In the genomic region with DNA sequence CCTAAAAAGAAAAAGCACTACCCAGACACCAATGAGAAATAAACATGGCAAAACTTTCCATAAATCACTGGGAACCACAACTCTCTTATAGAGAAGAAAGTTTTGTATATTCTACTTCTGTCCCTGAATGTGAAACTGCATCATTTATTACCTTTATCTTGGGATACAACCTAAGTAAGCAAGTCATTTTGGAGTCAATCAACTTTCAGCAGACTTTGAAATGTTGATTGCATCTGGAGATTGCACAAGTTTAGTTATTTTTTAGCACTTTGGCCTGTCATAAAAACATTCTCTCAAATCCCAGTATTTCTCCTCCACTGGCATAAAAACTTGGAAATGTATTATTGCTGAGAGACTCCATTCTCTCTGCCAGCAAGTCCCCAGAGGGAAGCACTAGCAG, we compare ENCODE assay signal across 25 cellular contexts.
"Had no signal": no experiment of that assay in that cellular context is flagged by ENCODE, and none has a peak within 500 bp of the region (broad histone marks: within the 10 kb centered on the region; RNA-seq: fewer than 3 reads in every experiment).

No MANE protein-coding gene starts in this region.

- FAIRE-seq: urothelium cell line had no signal

- H3K4me3 Mint-ChIP-seq: activated CD4-positive, alpha-beta T cell treated with anti-CD3 and anti-CD28 coated beads for 36 hours; activated T-cell treated with anti-CD3 and anti-CD28 coated beads, Interleukin-2, amount 50 U/mL, for 24 hours; activated T-helper 17 cell treated with anti-CD3 and anti-CD28 coated beads, Interleukin-2, amount 50 U/mL, for 72 hours; brain; effector memory CD8-positive, alpha-beta T cell; naive thymus-derived CD8-positive, alpha-beta T cell; stimulated activated naive CD8-positive, alpha-beta T cell treated with anti-CD3 and anti-CD28 coated beads, Interleukin-15, Interleukin-2, amounts not matched to agents 100 ng/mL and 50 ng/mL, for 24 hours; WTC11 had no signal

- H3K9me3 Mint-ChIP-seq: activated naive CD4-positive, alpha-beta T cell treated with anti-CD3 and anti-CD28 coated beads, Interleukin-2, amount 50 U/mL, for 72 hours; activated T-cell treated with anti-CD3 and anti-CD28 coated beads, Interleukin-2, amount 50 U/mL, for 24 hours; activated T-helper 17 cell treated with anti-CD3 and anti-CD28 coated beads, Interleukin-2, amount 50 U/mL, for 72 hours; effector memory CD8-positive, alpha-beta T cell; naive thymus-derived CD8-positive, alpha-beta T cell; stimulated activated naive CD8-positive, alpha-beta T cell treated with anti-CD3 and anti-CD28 coated beads, Interleukin-15, Interleukin-2, amounts not matched to agents 100 ng/mL and 50 ng/mL, for 24 hours had no signal

- H3K9me3 ChIP-seq: esophagus muscularis mucosa, gastroesophageal sphincter, lower lobe of right lung, tibial artery had no signal

- H3K4me1 ChIP-seq: lower lobe of right lung, parathyroid adenoma had no signal

- H3K9ac ChIP-seq: parathyroid adenoma had no signal

- H3K36me3 Mint-ChIP-seq: activated naive CD4-positive, alpha-beta T cell treated with anti-CD3 and anti-CD28 coated beads, Interleukin-2, amount 50 U/mL, for 72 hours; brain; naive thymus-derived CD8-positive, alpha-beta T cell had no signal

- DNase-seq: activated CD4-positive, alpha-beta T cell treated with anti-CD3 and anti-CD28 coated beads for 36 hours; activated CD4-positive, alpha-beta T cell treated with anti-CD3 and anti-CD28 coated beads, Interleukin-2, amount 50 U/mL, for 4 hours; activated CD8-positive, alpha-beta memory T cell treated with anti-CD3 and anti-CD28 coated beads for 24 hours; activated CD8-positive, alpha-beta memory T cell treated with anti-CD3 and anti-CD28 coated beads, Interleukin-2, amount 50 U/mL, for 4 hours; activated T-cell treated with anti-CD3 and anti-CD28 coated beads, Interleukin-2, amount 50 U/mL, for 24 hours; aorta; effector memory CD8-positive, alpha-beta T cell; head of caudate nucleus; islet precursor cell; left cardiac atrium; lower lobe of right lung; naive thymus-derived CD8-positive, alpha-beta T cell; stimulated activated CD4-positive, alpha-beta T cell treated with anti-CD3 and anti-CD28 coated beads, Interleukin-4, amount 100 ng/mL, for 24 hours; substantia nigra; T-helper 9 cell; tibial artery had no signal

- H3K36me3 ChIP-seq: esophagus muscularis mucosa, gastroesophageal sphincter, lower lobe of right lung, tibial artery had no signal

- H3K27me3 ChIP-seq: esophagus muscularis mucosa, gastroesophageal sphincter had no signal

- ATAC-seq: activated CD4-positive, alpha-beta T cell treated with anti-CD3 and anti-CD28 coated beads for 36 hours; activated naive CD4-positive, alpha-beta T cell treated with anti-CD3 and anti-CD28 coated beads, Interleukin-2, amount 50 U/mL, for 72 hours; activated T-helper 17 cell treated with anti-CD3 and anti-CD28 coated beads, Interleukin-2, amount 50 U/mL, for 72 hours; effector memory CD8-positive, alpha-beta T cell; gastroesophageal sphincter; left cardiac atrium; lower lobe of right lung; naive thymus-derived CD8-positive, alpha-beta T cell; WTC11 had no signal

- H3K4me3 ChIP-seq: esophagus muscularis mucosa, gastroesophageal sphincter, lower lobe of right lung, tibial artery had no signal

- H3K27ac Mint-ChIP-seq: activated CD4-positive, alpha-beta T cell treated with anti-CD3 and anti-CD28 coated beads for 36 hours; activated naive CD4-positive, alpha-beta T cell treated with anti-CD3 and anti-CD28 coated beads, Interleukin-2, amount 50 U/mL, for 72 hours; activated T-cell treated with anti-CD3 and anti-CD28 coated beads, Interleukin-2, amount 50 U/mL, for 24 hours; activated T-helper 17 cell treated with anti-CD3 and anti-CD28 coated beads, Interleukin-2, amount 50 U/mL, for 72 hours; effector memory CD8-positive, alpha-beta T cell; naive thymus-derived CD8-positive, alpha-beta T cell; stimulated activated naive CD8-positive, alpha-beta T cell treated with anti-CD3 and anti-CD28 coated beads, Interleukin-15, Interleukin-2, amounts not matched to agents 100 ng/mL and 50 ng/mL, for 24 hours; WTC11 had no signal

- H3K27ac ChIP-seq: esophagus muscularis mucosa, gastroesophageal sphincter, lower lobe of right lung, parathyroid adenoma, tibial artery had no signal

- H3K4me1 Mint-ChIP-seq: activated CD4-positive, alpha-beta T cell treated with anti-CD3 and anti-CD28 coated beads for 36 hours; activated T-helper 17 cell treated with anti-CD3 and anti-CD28 coated beads, Interleukin-2, amount 50 U/mL, for 72 hours; naive thymus-derived CD8-positive, alpha-beta T cell; WTC11 had no signal
